ENCODE assay signal across 8 cellular contexts in genomic region chr20:37095609-37096414, GRCh38. TPM values are rescaled to one million over a fixed set of nuclear protein-coding genes. Genes with fewer than 3 reads are reported as not detected.
A peak's percentile ranks its signal among the peaks of the same experiment; 100 is the strongest.
DNase-seq lines count a peak whose midpoint lies in the region; ATAC-seq and TF ChIP-seq lines count a peak whose summit lies in the region.

Gene RBL1 (minus strand): TSS chr20:37095997. CDS start chr20:37095928, 69 bp downstream.

- H3K27ac ChIP-seq in adrenal gland (peak within 1 kb of the TSS in 2 of 5 donors; percentile 58 to 70), upper lobe of right lung (peak within 1 kb of the TSS; percentile 85)

- H3K4me3 ChIP-seq in GM12864 (ENCODE audit: low read depth, low read length) (peak within 1 kb of the TSS; percentile 76), adrenal gland (peak within 1 kb of the TSS; percentile 20 to 96 (median 62)), upper lobe of right lung (peak within 1 kb of the TSS; percentile 100)

- no peaks in the 10 kb centered on the region for H3K27me3 Mint-ChIP-seq in T-cell

- POLR2A ChIA-PET in T-cell (lab: Charles Lee): interaction anchor here (0.5 to 0.6 kb wide), 7 partner anchors 18 to 492 kb away, joined by 3 to 11 read pairs (median 4); no protein-coding TSS in a partner anchor

- no peak for TF ChIP-seq POLR2A in adrenal gland (IDR thresholded peaks at IDR 0.05)

- peak; percentile 81 for DNase-seq in GM12864 (ENCODE audit: low read depth)
- peak; percentile 89 for DNase-seq in NCI-H1436 (lab: John Stamatoyannopoulos, UW)
- DNase-seq in T-cell: peak; percentile 72 to 89 (median 82)
- peak; percentile 68 to 84 (median 77) for DNase-seq in adrenal gland
- peak; percentile 85 for DNase-seq in left cardiac atrium
- DNase-seq in posterior vena cava (ENCODE audit: low spot score): peak; percentile 93
- peak; percentile 92 for DNase-seq in upper lobe of right lung

- ATAC-seq in HG02763 (IDR thresholded peaks at IDR 0.05; ENCODE audit: unreplicated experiment) (peak; percentile 78), T-cell (replicated peaks in 1 of 4) (peak; percentile 85 to 88 (median 86)), left cardiac atrium (peak; percentile 95), upper lobe of right lung (peak; percentile 94)

- WGBS in adrenal gland, 4 donors: 0 to 3% (median 0%) methylated on average over 10 to 58 of the region's 58 CpGs

- intact Hi-C loops in adrenal gland (cut with DNase I): no loop called here
- intact Hi-C loops in left cardiac atrium (cut with DNase I): no loop called here
- intact Hi-C loops in posterior vena cava (cut with DNase I): no loop called here
- intact Hi-C loops in upper lobe of right lung (cut with DNase I): no loop called here

- no peaks in the 10 kb centered on the region for H3K9me3 Mint-ChIP-seq in T-cell

- H3K36me3 ChIP-seq in adrenal gland (replicated peaks in 1 of 2) (no peaks in the 10 kb centered on the region), upper lobe of right lung (no peaks in the 10 kb centered on the region)

- TF ChIP-seq CTCF in GM12864 (IDR thresholded peaks at IDR 0.05; ENCODE audit: low read depth, low read length, missing control alignments) (peak; percentile 24), adrenal gland (IDR thresholded peaks at IDR 0.05) (peak in 4 of 6 experiments; percentile 26 to 56 (median 28)), upper lobe of right lung (IDR thresholded peaks at IDR 0.05) (peak; percentile 34)

- H3K4me3 Mint-ChIP-seq in T-cell: peak within 1 kb of the TSS; percentile 95 to 99 (median 99)

- CTCF ChIA-PET in T-cell (lab: Charles Lee): interaction anchor here (0.6 to 4.2 kb wide), 8 partner anchors 9 to 1142 kb away, joined by 3 to 31 read pairs (median 6); partner anchors contain the start of genes MROH8 (in 1 of the 2), RPN2 (in 1 of the 2) and SCAND1 (in 1 of the 2)

- peaks cover 28 to 40% (median 35%) of the 10 kb centered on the region in 3 donors for H3K4me1 Mint-ChIP-seq in T-cell

- H3K27me3 ChIP-seq in adrenal gland (no peaks in the 10 kb centered on the region), upper lobe of right lung (no peaks in the 10 kb centered on the region)

- peaks cover 0 to 16% of the 10 kb centered on the region in 2 donors for H3K4me1 ChIP-seq in adrenal gland (replicated peaks in 1 of 2)
- H3K4me1 ChIP-seq in upper lobe of right lung: peaks cover 8% of the 10 kb centered on the region

- peaks cover 12% of the 10 kb centered on the region for H3K36me3 Mint-ChIP-seq in T-cell

- H3K9me3 ChIP-seq in adrenal gland (replicated peaks in 1 of 3) (no peaks in the 10 kb centered on the region), upper lobe of right lung (no peaks in the 10 kb centered on the region)

- H3K27ac Mint-ChIP-seq in T-cell: peak within 1 kb of the TSS; percentile 99 to 100

RNA-seq across cellular contexts. Expression of gene RBL1, which starts in this region (rescaled TPM):
- total RNA-seq in T-cell: 10 to 100 TPM; 24.3 to 29.7 (median 28.2) TPM
- total RNA-seq in adrenal gland: 1 to 10 TPM in 7 of 8 donors, under 1 TPM in 1; 0.91 to 9.0 (median 6.0) TPM
- 1 to 10 TPM; 1.1 to 4.6 (median 1.8) TPM for polyA plus RNA-seq in adrenal gland
- 1 to 10 TPM; 3.8 to 6.0 TPM for total RNA-seq in left cardiac atrium
- total RNA-seq in posterior vena cava: 1 to 10 TPM; 4.4 to 5.3 TPM
- total RNA-seq in upper lobe of right lung: 5.7 TPM
